1 cellular context compared by ENCODE assay signal in genomic region chr16:14473488-14473887, GRCh38.
TF ChIP-seq lines count a peak whose summit lies in the region.

No MANE protein-coding gene starts in this region.

TF ChIP-seq in HepG2, 621 proteins besides CTCF, POLR2A, EP300 and RAD21 (continued from another document):
- TF ChIP-seq ARID5B (CRISPR knock-in tag; IDR thresholded peaks at IDR 0.05): peak; percentile 92
- TF ChIP-seq ZNF614 (CRISPR knock-in tag; IDR thresholded peaks at IDR 0.05; ENCODE audit: borderline replicate concordance): peak; percentile 68; the same call in 1 of the 2 replicates
